Comparison of ENCODE assay signal across 10 cellular contexts in the genomic region with DNA sequence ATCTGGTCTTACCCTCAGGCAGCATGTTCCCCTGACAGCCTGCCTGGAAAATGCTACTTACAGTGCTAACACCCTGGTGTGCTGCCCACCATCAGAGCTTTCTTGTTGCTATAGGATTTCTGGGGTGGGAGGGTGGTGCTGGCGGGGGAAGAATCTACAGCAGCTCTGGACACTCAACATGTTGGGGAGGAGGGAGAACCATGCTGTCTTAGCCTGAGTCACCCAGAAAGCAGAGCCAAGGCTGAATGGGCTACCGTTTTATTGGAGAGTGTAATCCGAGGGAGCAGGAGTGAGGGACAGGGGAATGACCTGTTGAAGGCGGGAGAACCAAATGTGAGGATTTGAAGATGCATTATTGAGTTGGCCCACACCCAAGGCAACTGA. TPM values are rescaled to one million over a fixed set of nuclear protein-coding genes. Genes with fewer than 3 reads are reported as not detected.
DNase-seq lines count a peak whose midpoint lies in the region; ATAC-seq and TF ChIP-seq lines count a peak whose summit lies in the region.
"Had no signal": no experiment of that assay in that cellular context is flagged by ENCODE, and none has a peak within 500 bp of the region (broad histone marks: within the 10 kb centered on the region; RNA-seq: fewer than 3 reads in every experiment).

No MANE protein-coding gene starts in this region.

- WGBS in smooth muscle cell (ENCODE audit: low lambda C conversion rate): 64% methylated on average over 4 of the region's 4 CpGs

- CTCF ChIA-PET in activated CD8-positive, alpha-beta T cell treated with anti-CD3 and anti-CD28 coated beads for 36 hours (lab: Charles Lee): interaction anchor here (1.3 to 5.6 kb wide), 4 partner anchors 22 to 418 kb away, joined by 3 to 106 read pairs (median 12); no protein-coding TSS in a partner anchor

- ATAC-seq in GM19397 (IDR thresholded peaks at IDR 0.05; ENCODE audit: unreplicated experiment) (peak; percentile 28), HG02943 (IDR thresholded peaks at IDR 0.05; ENCODE audit: low read depth, unreplicated experiment) (peak; percentile 5)
- peak; percentile 26 for ATAC-seq in activated CD8-positive, alpha-beta T cell treated with anti-CD3 and anti-CD28 coated beads for 36 hours

- H3K4me2 ChIP-seq in smooth muscle cell: no peak overlapping the region

- H2AFZ ChIP-seq in smooth muscle cell (ENCODE audit: low read depth): no peak overlapping the region

- no peaks in the 10 kb centered on the region for H3K36me3 Mint-ChIP-seq in activated CD8-positive, alpha-beta T cell treated with anti-CD3 and anti-CD28 coated beads for 36 hours (ENCODE audit: low read depth)

- no peak overlapping the region for H3K27ac Mint-ChIP-seq in activated CD8-positive, alpha-beta T cell treated with anti-CD3 and anti-CD28 coated beads for 36 hours

- H3K4me1 Mint-ChIP-seq in activated CD8-positive, alpha-beta T cell treated with anti-CD3 and anti-CD28 coated beads for 36 hours (ENCODE audit: low read depth): peaks cover 6% of the 10 kb centered on the region

- no peaks in the 10 kb centered on the region for H3K79me2 ChIP-seq in smooth muscle cell (ENCODE audit: low read depth)

- intact Hi-C loops in activated CD8-positive, alpha-beta T cell treated with anti-CD3 and anti-CD28 coated beads for 36 hours (cut with micrococcal nuclease): loop anchor here (10.0 kb wide), 1 partner anchor 957 kb away; no protein-coding TSS in a partner anchor
- intact Hi-C loops in left ventricle myocardium inferior (cut with micrococcal nuclease): loop anchor here (5.0 kb wide), 1 partner anchor 405 kb away; no protein-coding TSS in a partner anchor

- no peak for TF ChIP-seq CTCF in GM12864 (IDR thresholded peaks at IDR 0.05; ENCODE audit: low read depth, low read length, missing control alignments)
- TF ChIP-seq CTCF in activated CD8-positive, alpha-beta T cell treated with anti-CD3 and anti-CD28 coated beads for 36 hours (IDR thresholded peaks at IDR 0.05): no peak
- TF ChIP-seq CTCF in smooth muscle cell (IDR thresholded peaks at IDR 0.05; ENCODE audit: borderline replicate concordance, insufficient read depth, poor library complexity, severe bottlenecking): no peak
- TF ChIP-seq CTCF in left ventricle myocardium inferior (IDR thresholded peaks at IDR 0.05; ENCODE audit: borderline replicate concordance): no peak

- H3K36me3 ChIP-seq in smooth muscle cell (ENCODE audit: low read depth) (no peaks in the 10 kb centered on the region), left ventricle myocardium inferior (no peaks in the 10 kb centered on the region)

- no peaks in the 10 kb centered on the region for H3K9me3 Mint-ChIP-seq in activated CD8-positive, alpha-beta T cell treated with anti-CD3 and anti-CD28 coated beads for 36 hours

- H3K4me3 ChIP-seq in GM12864 (ENCODE audit: low read depth, low read length) (peak overlapping the region; percentile 7; the same call in 1 of the 2 replicates), smooth muscle cell (no peak overlapping the region), left ventricle myocardium inferior (no peak overlapping the region)

- H3K4me3 Mint-ChIP-seq in activated CD8-positive, alpha-beta T cell treated with anti-CD3 and anti-CD28 coated beads for 36 hours: no peak overlapping the region

- H3K27ac ChIP-seq in smooth muscle cell (ENCODE audit: low read depth) (no peak overlapping the region), left ventricle myocardium inferior (replicated peaks) (no peak overlapping the region)

- peaks cover 8% of the 10 kb centered on the region for H3K27me3 ChIP-seq in smooth muscle cell (ENCODE audit: low read depth)
- H3K27me3 ChIP-seq in left ventricle myocardium inferior (ENCODE audit: low read depth): no peaks in the 10 kb centered on the region

- H3K4me1 ChIP-seq in smooth muscle cell (ENCODE audit: low read depth): no peaks in the 10 kb centered on the region
- no peaks in the 10 kb centered on the region for H3K4me1 ChIP-seq in left ventricle myocardium inferior

- no peaks in the 10 kb centered on the region for H4K20me1 ChIP-seq in smooth muscle cell (ENCODE audit: low read depth)

- no peak overlapping the region for H3K9ac ChIP-seq in smooth muscle cell (ENCODE audit: low read depth)

- H3K27me3 Mint-ChIP-seq in activated CD8-positive, alpha-beta T cell treated with anti-CD3 and anti-CD28 coated beads for 36 hours: no peaks in the 10 kb centered on the region

- H3K9me3 ChIP-seq in smooth muscle cell (replicated peaks; ENCODE audit: low read depth) (no peaks in the 10 kb centered on the region), left ventricle myocardium inferior (replicated peaks) (no peaks in the 10 kb centered on the region)

- DNase-seq in GM12864 (ENCODE audit: low read depth) (no peak), smooth muscle cell (lab: John Stamatoyannopoulos, UW; ENCODE audit: unreplicated experiment) (no peak), SKM-1 treated with dmso at 0.1 percent for 144 hours (lab: John Stamatoyannopoulos, UW; ENCODE audit: unreplicated experiment) (no peak), CD1c-positive myeloid dendritic cell (ENCODE audit: extremely low spot score) (no peak), left ventricle myocardium inferior (no peak)
- DNase-seq in activated CD8-positive, alpha-beta T cell treated with anti-CD3 and anti-CD28 coated beads for 36 hours: no peak
- DNase-seq: amniotic stem cell, DMS 273 treated with DMSO at 0.1 percent for 48 hours had no signal

- H3F3A ChIP-seq in smooth muscle cell (ENCODE audit: low read depth): no peaks in the 10 kb centered on the region

- POLR2A ChIA-PET in activated CD8-positive, alpha-beta T cell treated with anti-CD3 and anti-CD28 coated beads for 36 hours (lab: Charles Lee): no interaction called here

RNA-seq across cellular contexts. Expression of a gene that starts 45.6 kb away (rescaled TPM):
- total RNA-seq in activated CD8-positive, alpha-beta T cell treated with anti-CD3 and anti-CD28 coated beads for 36 hours: 1 to 10 TPM; 9.2 to 9.7 TPM
- total RNA-seq in smooth muscle cell (91.5 and 95.0 TPM in 2 replicates), left ventricle myocardium inferior (26.2 TPM)
- polyA plus RNA-seq in smooth muscle cell: 60.1 and 64.7 TPM in 2 replicates
